Comparison of ENCODE assay signal across 22 cellular contexts in the genomic region with DNA sequence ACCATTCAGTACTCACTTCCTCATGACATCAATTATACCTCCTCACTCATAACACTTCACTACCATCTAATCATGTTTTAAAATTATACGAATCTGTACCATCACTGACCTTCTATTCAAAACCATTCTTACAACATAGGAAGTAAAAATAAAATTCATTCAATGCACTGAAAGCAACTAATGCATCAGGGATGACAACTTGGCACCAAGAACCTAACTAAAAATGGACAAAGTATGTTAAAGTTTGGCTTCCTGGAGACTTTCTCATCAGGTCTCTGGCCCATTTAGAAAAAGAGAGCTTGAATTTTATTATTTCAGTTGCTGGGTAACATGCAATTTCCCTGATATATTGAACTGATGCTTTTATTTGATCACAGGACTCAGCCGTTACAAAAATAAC. TPM values are rescaled to one million over a fixed set of nuclear protein-coding genes. Genes with fewer than 3 reads are reported as not detected.
DNase-seq lines count a peak whose midpoint lies in the region; ATAC-seq and TF ChIP-seq lines count a peak whose summit lies in the region.
"Had no signal": no experiment of that assay in that cellular context is flagged by ENCODE, and none has a peak within 500 bp of the region (broad histone marks: within the 10 kb centered on the region; RNA-seq: fewer than 3 reads in every experiment).

No MANE protein-coding gene starts in this region.

- H3K9me2 ChIP-seq in PC-3 (replicated peaks; ENCODE audit: low read length): no peaks in the 10 kb centered on the region

- H3K27me3 ChIP-seq in PC-3 (ENCODE audit: low read length): no peaks in the 10 kb centered on the region
- no peaks in the 10 kb centered on the region for H3K27me3 ChIP-seq in fibroblast of lung (ENCODE audit: control insufficient read depth, insufficient read depth, low read length)
- H3K27me3 ChIP-seq: SJCRH30, suprapubic skin had no signal

- H3K4me1 ChIP-seq in PC-3 (ENCODE audit: insufficient read depth, low read length) (peaks cover 42% of the 10 kb centered on the region), fibroblast of lung (ENCODE audit: control insufficient read depth, extremely low read depth, insufficient read depth, low read length) (no peaks in the 10 kb centered on the region)
- H3K4me1 ChIP-seq: prostate gland, SJCRH30 had no signal

- peaks cover 30% of the 10 kb centered on the region for H3K4me1 Mint-ChIP-seq in activated naive CD8-positive, alpha-beta T cell treated with anti-CD3 and anti-CD28 coated beads, Interleukin-2, amount 10 ng/mL, durations not matched to agents 7 days and 5 days
- peaks cover 34% of the 10 kb centered on the region for H3K4me1 Mint-ChIP-seq in activated naive CD8-positive, alpha-beta T cell treated with anti-CD3 and anti-CD28 coated beads for 36 hours

- CTCF ChIA-PET in PC-3 (lab: Charles Lee): interaction anchor here (0.7 kb wide), 1 partner anchor 19 kb away, joined by 4 read pairs; no protein-coding TSS in a partner anchor

- H3K27ac ChIP-seq in PC-3 (ENCODE audit: low read length) (no peak overlapping the region), fibroblast of lung (ENCODE audit: insufficient read depth, low read length) (no peak overlapping the region)
- H3K27ac ChIP-seq: C4-2B, cardiac muscle cell, prostate gland, SJCRH30, suprapubic skin had no signal

- H3K27ac Mint-ChIP-seq in activated naive CD8-positive, alpha-beta T cell treated with anti-CD3 and anti-CD28 coated beads, Interleukin-2, amount 10 ng/mL, durations not matched to agents 7 days and 5 days: peak overlapping the region; percentile 55
- H3K27ac Mint-ChIP-seq in activated naive CD8-positive, alpha-beta T cell treated with anti-CD3 and anti-CD28 coated beads for 36 hours: no peak overlapping the region

- H3K27me3 Mint-ChIP-seq in activated naive CD8-positive, alpha-beta T cell treated with anti-CD3 and anti-CD28 coated beads, Interleukin-2, amount 10 ng/mL, durations not matched to agents 7 days and 5 days: no peaks in the 10 kb centered on the region
- no peaks in the 10 kb centered on the region for H3K27me3 Mint-ChIP-seq in activated naive CD8-positive, alpha-beta T cell treated with anti-CD3 and anti-CD28 coated beads for 36 hours

- intact Hi-C loops in PC-3 (cut with micrococcal nuclease): no loop called here

- no peaks in the 10 kb centered on the region for H3K9me3 ChIP-seq in PC-3 (ENCODE audit: low read length)
- no peaks in the 10 kb centered on the region for H3K9me3 ChIP-seq in fibroblast of lung (ENCODE audit: control insufficient read depth, insufficient read depth, low read depth, low read length)
- H3K9me3 ChIP-seq: neutrophil, prostate gland, SJCRH30, suprapubic skin had no signal

- H2AFZ ChIP-seq in PC-3 (ENCODE audit: low read length): no peak overlapping the region
- no peak overlapping the region for H2AFZ ChIP-seq in fibroblast of lung (ENCODE audit: low read length)

- TF ChIP-seq CTCF in PC-3 (conservative IDR thresholded peaks at IDR 0.05; ENCODE audit: low read depth, low read length) (no peak), fibroblast of lung (conservative IDR thresholded peaks at IDR 0.05 in 1 of 2, IDR thresholded peaks at IDR 0.05 in 1 of 2; ENCODE audit: low read depth in 1 of 2, low read length in 2 of 2) (no peak)

- no peak for DNase-seq in activated naive CD8-positive, alpha-beta T cell treated with anti-CD3 and anti-CD28 coated beads, Interleukin-2, amount 10 ng/mL, durations not matched to agents 7 days and 5 days
- DNase-seq in activated naive CD8-positive, alpha-beta T cell treated with anti-CD3 and anti-CD28 coated beads for 36 hours: no peak
- DNase-seq in PC-3: no peak
- DNase-seq in fibroblast of lung (ENCODE audit: low read depth in 2 of 2): peak; percentile 49 to 54
- DNase-seq in stimulated activated CD4-positive, alpha-beta T cell treated with anti-CD3 and anti-CD28 coated beads, Interleukin-1b, Interleukin-23, amount 100 ng/mL, for 48 hours: no peak
- DNase-seq: activated CD4-positive, alpha-beta T cell treated with anti-CD3 and anti-CD28 coated beads, Interleukin-2, amount 50 U/mL, for 1 hour; activated gamma-delta T cell; amniotic stem cell; KG1; MV-4-11; NCI-H146; NCI-H510A treated with DMSO at 0.1 percent for 48 hours; NK-92 treated with Interleukin-12 subunit alpha and Interleukin-12 subunit beta, amount 100 ng/mL, for 24 hours; SJCRH30 had no signal

- BruUV-seq in PC-3 (replicated peaks; lab: Mats Ljungman, UMichigan): no TSS peak

- H3F3A ChIP-seq in PC-3 (ENCODE audit: low read length, unreplicated experiment): no peaks in the 10 kb centered on the region

- H3K4me3 Mint-ChIP-seq in activated naive CD8-positive, alpha-beta T cell treated with anti-CD3 and anti-CD28 coated beads, Interleukin-2, amount 10 ng/mL, durations not matched to agents 7 days and 5 days: no peak overlapping the region
- H3K4me3 Mint-ChIP-seq in activated naive CD8-positive, alpha-beta T cell treated with anti-CD3 and anti-CD28 coated beads for 36 hours: no peak overlapping the region

- H3K79me2 ChIP-seq in PC-3 (ENCODE audit: low read length) (peaks cover 25% of the 10 kb centered on the region), fibroblast of lung (ENCODE audit: control insufficient read depth, insufficient read depth, low read length) (no peaks in the 10 kb centered on the region)

- H3K36me3 Mint-ChIP-seq in activated naive CD8-positive, alpha-beta T cell treated with anti-CD3 and anti-CD28 coated beads, Interleukin-2, amount 10 ng/mL, durations not matched to agents 7 days and 5 days: peaks cover 8% of the 10 kb centered on the region
- H3K36me3 Mint-ChIP-seq in activated naive CD8-positive, alpha-beta T cell treated with anti-CD3 and anti-CD28 coated beads for 36 hours: peaks cover 6% of the 10 kb centered on the region

- H3K4me2 ChIP-seq in PC-3 (ENCODE audit: low read length) (0 out of 2 replicates have a peak overlapping the region, but pooled peaks have one; percentile 98), fibroblast of lung (ENCODE audit: extremely low read depth, insufficient read depth, low read length) (no peak overlapping the region)

- H3K36me3 ChIP-seq in PC-3 (ENCODE audit: low read depth, low read length): no peaks in the 10 kb centered on the region
- H3K36me3 ChIP-seq in fibroblast of lung (ENCODE audit: control insufficient read depth, insufficient read depth, low read length): no peaks in the 10 kb centered on the region
- H3K36me3 ChIP-seq: neutrophil, prostate gland, SJCRH30, suprapubic skin had no signal

- H3K4me3 ChIP-seq in PC-3 (ENCODE audit: low read length): no peak overlapping the region
- H3K4me3 ChIP-seq in fibroblast of lung (replicated peaks in 1 of 4; ENCODE audit: control extremely low read depth in 1 of 4, insufficient read depth in 1 of 4, low read depth in 3 of 4, low read length in 4 of 4): no peak overlapping the region
- H3K4me3 ChIP-seq: cardiac muscle cell, GM12878, prostate gland, SJCRH30, suprapubic skin had no signal

- POLR2A ChIA-PET in activated naive CD8-positive, alpha-beta T cell treated with anti-CD3 and anti-CD28 coated beads, Interleukin-2, amount 10 ng/mL, durations not matched to agents 7 days and 5 days (lab: Charles Lee): no interaction called here
- POLR2A ChIA-PET in PC-3 (lab: Charles Lee; ENCODE audit: unreplicated experiment): interaction anchor here (1.0 kb wide), 1 partner anchor 33 kb away, joined by 3 read pairs; no protein-coding TSS in a partner anchor

- H3K9ac ChIP-seq in PC-3 (ENCODE audit: low read length): no peak overlapping the region
- H3K9ac ChIP-seq in fibroblast of lung (ENCODE audit: insufficient read depth, low read length): no peak overlapping the region

- H4K20me1 ChIP-seq in PC-3 (ENCODE audit: low read length): no peaks in the 10 kb centered on the region
- no peaks in the 10 kb centered on the region for H4K20me1 ChIP-seq in fibroblast of lung (ENCODE audit: control insufficient read depth, extremely low read depth, insufficient read depth, low read length)

- no peaks in the 10 kb centered on the region for H3K9me3 Mint-ChIP-seq in activated naive CD8-positive, alpha-beta T cell treated with anti-CD3 and anti-CD28 coated beads, Interleukin-2, amount 10 ng/mL, durations not matched to agents 7 days and 5 days
- H3K9me3 Mint-ChIP-seq in activated naive CD8-positive, alpha-beta T cell treated with anti-CD3 and anti-CD28 coated beads for 36 hours: no peaks in the 10 kb centered on the region

- no peak for ATAC-seq in activated naive CD8-positive, alpha-beta T cell treated with anti-CD3 and anti-CD28 coated beads, Interleukin-2, amount 10 ng/mL, durations not matched to agents 7 days and 5 days (ENCODE audit: low read depth)
- ATAC-seq in PC-3: no peak
- no peak for ATAC-seq in activated CD4-positive, CD25-positive, alpha-beta regulatory T cell treated with anti-CD3 and anti-CD28 coated beads, Interleukin-2, amount 50 U/mL, for 24 hours
- no peak for ATAC-seq in SK-N-SH treated with all-trans-retinoic acid at 6 μM for 48 hours
- ATAC-seq: GM12878 had no signal

TF ChIP-seq in SK-N-SH treated with all-trans-retinoic acid at 6 μM for 48 hours, 23 proteins besides CTCF, POLR2A, EP300 and RAD21 (continues in another document):
- no peak for TF ChIP-seq OSR1 (CRISPR knock-in tag; IDR thresholded peaks at IDR 0.05)
- no peak for TF ChIP-seq TOX (CRISPR knock-in tag; IDR thresholded peaks at IDR 0.05; ENCODE audit: borderline replicate concordance)

RNA-seq across cellular contexts. Expression of a gene that starts 17.0 kb away (rescaled TPM):
- total RNA-seq in activated naive CD8-positive, alpha-beta T cell treated with anti-CD3 and anti-CD28 coated beads, Interleukin-2, amount 10 ng/mL, durations not matched to agents 7 days and 5 days: under 1 TPM; 0.17 to 0.34 TPM
- total RNA-seq in activated naive CD8-positive, alpha-beta T cell treated with anti-CD3 and anti-CD28 coated beads for 36 hours: under 1 TPM; 0.14 to 0.19 TPM
- 0.17 and 0.33 TPM in 2 replicates for total RNA-seq in PC-3 (2014; rRNA removed)
- total RNA-seq in fibroblast of lung: under 0.01 TPM in 1 of 2 replicates, not detected in the other
- polyA plus RNA-seq in fibroblast of lung: 0.01 TPM in 2 replicates
- 0.02 TPM in 1 of 2 replicates, not detected in the other for polyA plus RNA-seq in fibroblast of lung (2012)
- polyA minus RNA-seq in fibroblast of lung (ENCODE audit: low replicate concordance): not detected in 2 replicates
- total RNA-seq: GM12878 had no signal

Comparison
In these comparisons a context has a peak if more than half of its experiments do, and no peak if none do; other contexts are left out.
1. DNase-seq: peak in fibroblast of lung (2 of 2); none in activated naive CD8-positive, alpha-beta T cell treated with anti-CD3 and anti-CD28 coated beads, Interleukin-2, amount 10 ng/mL, durations not matched to agents 7 days and 5 days (single experiment), activated naive CD8-positive, alpha-beta T cell treated with anti-CD3 and anti-CD28 coated beads for 36 hours (single experiment), PC-3 (single experiment) and stimulated activated CD4-positive, alpha-beta T cell treated with anti-CD3 and anti-CD28 coated beads, Interleukin-1b, Interleukin-23, amount 100 ng/mL, for 48 hours (single experiment).